In the genomic region with DNA sequence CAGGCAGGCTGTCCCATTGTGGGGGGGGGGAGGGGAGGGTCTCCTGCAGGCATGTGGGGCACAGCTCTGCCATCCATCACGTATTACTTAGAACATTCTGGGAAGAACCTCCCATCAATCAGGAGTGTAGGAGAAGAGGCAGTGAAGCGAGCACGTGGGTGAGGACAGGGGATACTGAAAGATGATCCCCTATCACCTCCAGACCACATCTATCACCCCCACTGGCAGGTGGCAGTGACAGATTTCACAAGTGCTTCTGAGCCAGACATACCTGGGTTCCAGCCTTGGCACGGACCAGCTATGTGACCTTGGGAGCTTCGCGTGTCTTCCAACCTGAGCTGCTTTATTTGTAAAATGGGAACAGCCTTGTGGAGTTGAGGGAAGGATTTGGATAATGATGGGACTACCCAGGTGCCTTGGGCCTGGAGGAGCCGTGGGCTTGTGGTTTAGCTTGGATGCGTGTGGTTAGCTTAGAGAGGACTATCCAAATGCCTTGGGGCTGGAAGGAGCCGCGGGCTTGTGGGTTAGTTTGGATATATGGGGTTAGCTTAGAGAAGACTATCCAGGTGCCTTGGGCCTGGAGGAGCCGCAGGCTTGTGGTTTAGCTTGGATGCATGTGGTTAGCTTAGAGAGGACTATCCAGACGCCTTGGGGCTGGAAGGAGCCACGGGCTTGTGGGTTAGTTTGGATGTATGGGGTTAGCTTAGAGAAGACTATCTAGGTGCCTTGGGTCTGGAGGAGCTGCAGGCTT, we compare ENCODE assay signal across 23 cellular contexts.
DNase-seq lines count a peak whose midpoint lies in the region; ATAC-seq, FAIRE-seq and TF ChIP-seq lines count a peak whose summit lies in the region.
"Had no signal": no experiment of that assay in that cellular context is flagged by ENCODE, and none has a peak within 500 bp of the region (broad histone marks: within the 10 kb centered on the region; RNA-seq: fewer than 3 reads in every experiment).

No MANE protein-coding gene starts in this region.

- TF ChIP-seq CTCF in A549 (IDR thresholded peaks at IDR 0.05) = no peak
- no peak for TF ChIP-seq CTCF in DND-41 (IDR thresholded peaks at IDR 0.05; ENCODE audit: borderline replicate concordance, extremely low read depth, low read length, poor library complexity, severe bottlenecking)
- no peak for TF ChIP-seq CTCF in Panc1 (IDR thresholded peaks at IDR 0.05)

- no peak for TF ChIP-seq RAD21 in A549 (conservative IDR thresholded peaks at IDR 0.05 in 1 of 2, IDR thresholded peaks at IDR 0.05 in 1 of 2)

- 83% methylated on average over 13 of the region's 13 CpGs for WGBS in A549 (ENCODE audit: missing lambda C conversion rate)

- POLR2A ChIA-PET in A549 (lab: Yijun Ruan, JAX) (no interaction called here), Panc1 (lab: Charles Lee) (no interaction called here)

- H3K36me3 ChIP-seq in DND-41 (ENCODE audit: insufficient read depth, low read length) (no peaks in the 10 kb centered on the region), Panc1 (ENCODE audit: control insufficient read depth, insufficient read depth, low read length) (no peaks in the 10 kb centered on the region)
- H3K36me3 ChIP-seq: BE2C had no signal

- H3K27me3 ChIP-seq in DND-41 (ENCODE audit: insufficient read depth, low read length, poor library complexity) = no peaks in the 10 kb centered on the region
- peaks cover 22% of the 10 kb centered on the region for H3K27me3 ChIP-seq in Panc1 (ENCODE audit: control insufficient read depth, insufficient read depth, low read length)

- no peak overlapping the region for H2AFZ ChIP-seq in DND-41 (ENCODE audit: low read depth, low read length)

- no peak for DNase-seq in A549 (ENCODE audit: low read depth in 1 of 2, low spot score in 1 of 2)
- DNase-seq in DND-41 = peak; percentile 11
- DNase-seq in Panc1 (ENCODE audit: low read depth, low spot score) = no peak
- DNase-seq in myocyte (ENCODE audit: low read depth) = peak; percentile 72
- DNase-seq in RKO (ENCODE audit: low spot score) = no peak
- DNase-seq in T-helper 2 cell = no peak
- DNase-seq in HK-2 (ENCODE audit: unreplicated experiment) = no peak
- DNase-seq in NK-92 (lab: John Stamatoyannopoulos, UW; ENCODE audit: unreplicated experiment) = no peak
- DNase-seq: BE2C; CD4-positive, alpha-beta T cell; COR-L47; MM.1S; NCI-H1092; NCI-H1436; NCI-H1930; NCI-H446 treated with DMSO at 0.1 percent for 48 hours; NCI-H526 treated with DMSO at 0.1 percent for 48 hours; RPMI8226; SW 1271 had no signal

- no peaks in the 10 kb centered on the region for H3K4me1 ChIP-seq in A549
- no peaks in the 10 kb centered on the region for H3K4me1 ChIP-seq in DND-41 (ENCODE audit: insufficient read depth, low read length)
- H3K4me1 ChIP-seq in Panc1 (ENCODE audit: control insufficient read depth, insufficient read depth, low read length) = no peaks in the 10 kb centered on the region
- H3K4me1 ChIP-seq: BE2C had no signal

- CTCF ChIA-PET in A549 (lab: Yijun Ruan, JAX) (interaction anchor here (1.1 to 1.7 kb wide), 6 partner anchors 11 to 262 kb away, joined by 3 to 6 read pairs (median 4); no protein-coding TSS in a partner anchor), Panc1 (lab: Charles Lee) (interaction anchor here (0.6 to 0.8 kb wide), 2 partner anchors 108 to 689 kb away, joined by 3 to 4 read pairs; no protein-coding TSS in a partner anchor)

- BruUV-seq in Panc1 (replicated peaks; lab: Mats Ljungman, UMichigan) = no TSS peak

- 0 out of 6 replicates have a peak, but pooled peaks of 1 of the 2 experiments have one; percentile 17 for ATAC-seq in A549
- ATAC-seq in DND-41 (ENCODE audit: insufficient read depth, low read depth) = peak; percentile 61
- ATAC-seq in Panc1 = 0 out of 2 replicates have a peak, but pooled peaks have one; percentile 10
- ATAC-seq: K562 had no signal

- H3K27ac ChIP-seq in A549 (no peak overlapping the region), DND-41 (ENCODE audit: low read length) (no peak overlapping the region), Panc1 (ENCODE audit: low read length) (no peak overlapping the region)

- H3K9ac ChIP-seq in DND-41 (ENCODE audit: low read depth, low read length) = no peak overlapping the region

- H3K79me2 ChIP-seq in DND-41 (ENCODE audit: insufficient read depth, low read length) = no peaks in the 10 kb centered on the region

- 0 out of 2 replicates have a peak, but pooled peaks have one; percentile 9 for TF ChIP-seq POLR2A in A549 (IDR thresholded peaks at IDR 0.05; ENCODE audit: low read length)

- FAIRE-seq in A549 (lab: Jason Lieb, UNC) = no peak
- FAIRE-seq: G401.6, GM12892, GM18507, K562 had no signal

- H3K4me2 ChIP-seq in A549 (no peak overlapping the region), DND-41 (ENCODE audit: insufficient read depth, low read length) (no peak overlapping the region)

- H3K9me3 ChIP-seq in A549 (no peaks in the 10 kb centered on the region), DND-41 (ENCODE audit: insufficient read depth, low read length, severe bottlenecking) (no peaks in the 10 kb centered on the region), Panc1 (ENCODE audit: control insufficient read depth, insufficient read depth, low read depth, low read length) (no peaks in the 10 kb centered on the region)
- H3K9me3 ChIP-seq: BE2C had no signal

- peaks cover 23% of the 10 kb centered on the region; the same call in 1 of the 2 replicates for H4K20me1 ChIP-seq in DND-41 (ENCODE audit: insufficient read depth, low read length)

- intact Hi-C loops in Panc1 (cut with micrococcal nuclease; ENCODE audit: unreplicated experiment) = no loop called here

- no peak overlapping the region for H3K4me3 ChIP-seq in A549
- H3K4me3 ChIP-seq in DND-41 (ENCODE audit: low read depth in 1 of 2, low read length in 2 of 2) = no peak overlapping the region
- H3K4me3 ChIP-seq in Panc1 (ENCODE audit: low read depth in 2 of 2, low read length in 2 of 2) = no peak overlapping the region
- H3K4me3 ChIP-seq: K562 had no signal

- TF ChIP-seq EP300 in A549 (IDR thresholded peaks at IDR 0.05) = no peak

- in situ Hi-C loops in Panc1 (cut with HindIII; ENCODE audit: low pct_unique_long_range_greater_than_20kb, low sequenced_read_pairs) = no loop called here

TF ChIP-seq in A549, 52 proteins besides CTCF, POLR2A, EP300 and RAD21:
- TF ChIP-seq ZC3H11A (IDR thresholded peaks at IDR 0.05) (no peak), CBX2 (IDR thresholded peaks at IDR 0.05; ENCODE audit: borderline replicate concordance, low read depth) (no peak), BHLHE40 (IDR thresholded peaks at IDR 0.05; ENCODE audit: low read depth, low read length) (no peak), EHMT2 (IDR thresholded peaks at IDR 0.05; ENCODE audit: low read depth) (no peak), FOSB (CRISPR knock-in tag; IDR thresholded peaks at IDR 0.05) (no peak), TFCP2L1 (CRISPR knock-in tag; IDR thresholded peaks at IDR 0.05) (no peak)
- TF ChIP-seq, protein P1, sequence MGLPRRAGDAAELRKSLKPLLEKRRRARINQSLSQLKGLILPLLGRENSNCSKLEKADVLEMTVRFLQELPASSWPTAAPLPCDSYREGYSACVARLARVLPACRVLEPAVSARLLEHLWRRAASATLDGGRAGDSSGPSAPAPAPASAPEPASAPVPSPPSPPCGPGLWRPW (IDR thresholded peaks at IDR 0.05) = no peak

Comparison
In these comparisons a context has a peak if more than half of its experiments do, and no peak if none do; other contexts are left out.
1. DNase-seq: peak in DND-41 (single experiment) and myocyte (single experiment); none in A549 (0 of 2), Panc1 (single experiment), RKO (single experiment), T-helper 2 cell (0 of 5), HK-2 (single experiment) and NK-92 (single experiment).